In the genomic region with DNA sequence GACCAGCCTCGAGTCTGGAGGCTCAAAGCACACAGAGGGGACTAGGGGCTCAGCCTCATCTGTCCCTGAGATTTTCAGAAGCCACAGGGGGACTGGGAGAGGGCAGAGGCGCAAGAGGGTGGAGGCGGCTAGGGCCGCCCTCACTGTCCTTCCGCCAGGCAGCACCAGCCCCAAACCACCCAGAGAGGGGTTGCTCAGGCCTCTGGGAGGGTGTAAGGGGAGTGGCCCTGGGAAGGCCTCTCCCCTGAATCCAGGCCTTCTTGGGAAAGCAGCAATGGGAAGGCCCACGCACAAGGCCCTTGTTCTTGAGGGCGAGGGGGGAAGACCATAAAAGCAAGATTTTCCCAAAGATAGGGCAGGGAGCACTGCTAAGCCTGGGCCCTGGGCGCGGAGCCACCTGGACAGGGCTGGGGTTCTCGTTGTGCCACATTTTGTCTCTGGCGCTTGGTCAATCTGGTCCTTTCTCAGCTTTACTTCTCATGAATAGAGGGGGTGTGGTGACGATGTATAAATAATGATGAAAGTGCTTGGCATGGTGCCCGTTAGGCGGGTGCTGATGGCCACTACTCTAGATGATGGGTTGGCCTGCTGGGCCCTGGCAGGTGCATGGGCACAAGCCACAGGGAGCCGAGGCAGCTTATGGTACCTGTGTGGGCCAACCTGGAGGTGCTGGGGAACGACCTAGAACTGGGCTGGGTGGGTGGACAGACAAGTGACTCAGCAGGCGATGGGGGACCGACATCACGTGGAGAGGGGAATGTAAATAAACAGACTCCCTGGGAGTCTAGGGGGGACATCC, we compare ENCODE assay signal across 9 cellular contexts. TPM values are rescaled to one million over a fixed set of nuclear protein-coding genes. Genes with fewer than 3 reads are reported as not detected.
DNase-seq lines count a peak whose midpoint lies in the region; ATAC-seq and TF ChIP-seq lines count a peak whose summit lies in the region.
"Had no signal": no experiment of that assay in that cellular context is flagged by ENCODE, and none has a peak within 500 bp of the region (broad histone marks: within the 10 kb centered on the region; RNA-seq: fewer than 3 reads in every experiment).

No MANE protein-coding gene starts in this region.

- peaks cover 8% of the 10 kb centered on the region for H3K36me3 Mint-ChIP-seq in T-cell

- TF ChIP-seq CTCF in liver (IDR thresholded peaks at IDR 0.05; ENCODE audit: low read depth, low read length, missing input control) = no peak

- CTCF ChIA-PET in T-cell (lab: Charles Lee) = interaction anchor here in 1 of 2 donors (0.9 kb wide), 1 partner anchor 60 kb away, joined by 4 read pairs; no protein-coding TSS in a partner anchor

- H3K36me3 ChIP-seq in MG63 = no peaks in the 10 kb centered on the region
- H3K36me3 ChIP-seq in liver (ENCODE audit: control insufficient read depth in 4 of 4, insufficient read depth in 3 of 4, low read depth in 1 of 4, low read length in 3 of 4) = no peaks in the 10 kb centered on the region

- no peak for ATAC-seq in T-cell (replicated peaks in 1 of 4)
- no peak for ATAC-seq in activated CD4-positive, CD25-positive, alpha-beta regulatory T cell treated with anti-CD3 and anti-CD28 coated beads, Interleukin-2, amount 50 U/mL, for 24 hours
- ATAC-seq in GM18498 (IDR thresholded peaks at IDR 0.05; ENCODE audit: unreplicated experiment) = no peak
- ATAC-seq: stimulated activated naive CD8-positive, alpha-beta T cell treated with anti-CD3 and anti-CD28 coated beads, Interleukin-15, amount 100 ng/mL, for 72 hours had no signal

- H3K4me1 Mint-ChIP-seq in T-cell = peaks cover 35 to 51% (median 48%) of the 10 kb centered on the region in 3 donors

- H3K4me3 ChIP-seq in MG63 (no peak overlapping the region), liver (ENCODE audit: low read depth in 1 of 3, low read length in 3 of 3) (no peak overlapping the region)

- H3K9me3 ChIP-seq in MG63 (no peaks in the 10 kb centered on the region), liver (ENCODE audit: control insufficient read depth in 4 of 4, low read length in 3 of 4) (no peaks in the 10 kb centered on the region)

- DNase-seq in COR-L47 (lab: John Stamatoyannopoulos, UW) (peak; percentile 99), MG63 (peak; percentile 66), T-cell (no peak), Kasumi-1 (lab: John Stamatoyannopoulos, UW) (no peak), superior temporal gyrus (ENCODE audit: extremely low spot score) (no peak)

- TF ChIP-seq RAD21 in liver (IDR thresholded peaks at IDR 0.05) = no peak

- no peak overlapping the region for H3K27ac ChIP-seq in liver (ENCODE audit: low read depth in 1 of 2, low read length in 2 of 2)

- H3K27me3 ChIP-seq in MG63 (no peaks in the 10 kb centered on the region), liver (ENCODE audit: control insufficient read depth in 4 of 4, insufficient read depth in 4 of 4, low read length in 3 of 4) (no peaks in the 10 kb centered on the region)

- H3K4me3 Mint-ChIP-seq in T-cell = no peak overlapping the region

- no peaks in the 10 kb centered on the region for H3K9me3 Mint-ChIP-seq in T-cell
- H3K9me3 Mint-ChIP-seq: stimulated activated naive CD8-positive, alpha-beta T cell treated with anti-CD3 and anti-CD28 coated beads, Interleukin-15, amount 100 ng/mL, for 72 hours had no signal

- WGBS in liver = 64% methylated on average over 19 of the region's 19 CpGs

- POLR2A ChIA-PET in T-cell (lab: Charles Lee) = no interaction called here

- H3K4me1 ChIP-seq in liver (ENCODE audit: control insufficient read depth in 4 of 4, insufficient read depth in 4 of 4, low read length in 3 of 4) = peaks cover 13 to 56% (median 36%) of the 10 kb centered on the region in 4 donors

- H3K27me3 Mint-ChIP-seq in T-cell = no peaks in the 10 kb centered on the region

- H3K9ac ChIP-seq in liver (ENCODE audit: low read depth in 1 of 2, low read length in 2 of 2) = peak overlapping the region in 1 of 2 donors; percentile 28

- H3K27ac Mint-ChIP-seq in T-cell = peak overlapping the region; percentile 78 to 81

TF ChIP-seq in liver, 16 proteins besides CTCF, POLR2A, EP300 and RAD21:
- TF ChIP-seq RXRA (IDR thresholded peaks at IDR 0.05) (peak in 1 of 2 donors; percentile 37), YY1 (IDR thresholded peaks at IDR 0.05) (peak; percentile 20), SP1 (IDR thresholded peaks at IDR 0.05) (no peak), JUND (IDR thresholded peaks at IDR 0.05) (no peak), FOXA2 (IDR thresholded peaks at IDR 0.05) (no peak), GABPA (IDR thresholded peaks at IDR 0.05 in 1 of 2, conservative IDR thresholded peaks at IDR 0.05 in 1 of 2) (peak in 1 of 2 donors; percentile 25), FOXA1 (IDR thresholded peaks at IDR 0.05) (no peak), HNF4A (conservative IDR thresholded peaks at IDR 0.05) (peak in 1 of 2 donors; percentile 22), TAF1 (conservative IDR thresholded peaks at IDR 0.05) (no peak), EGR1 (IDR thresholded peaks at IDR 0.05; ENCODE audit: low read depth in 2 of 2) (no peak), HNF4G (IDR thresholded peaks at IDR 0.05) (no peak), NR2F2 (IDR thresholded peaks at IDR 0.05) (no peak)
- TF ChIP-seq, protein P1, sequence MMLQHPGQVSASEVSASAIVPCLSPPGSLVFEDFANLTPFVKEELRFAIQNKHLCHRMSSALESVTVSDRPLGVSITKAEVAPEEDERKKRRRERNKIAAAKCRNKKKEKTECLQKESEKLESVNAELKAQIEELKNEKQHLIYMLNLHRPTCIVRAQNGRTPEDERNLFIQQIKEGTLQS (IDR thresholded peaks at IDR 0.05) = no peak
- TF ChIP-seq, protein P2, sequence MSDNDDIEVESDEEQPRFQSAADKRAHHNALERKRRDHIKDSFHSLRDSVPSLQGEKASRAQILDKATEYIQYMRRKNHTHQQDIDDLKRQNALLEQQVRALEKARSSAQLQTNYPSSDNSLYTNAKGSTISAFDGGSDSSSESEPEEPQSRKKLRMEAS (IDR thresholded peaks at IDR 0.05) = no peak
- TF ChIP-seq, protein P3, sequence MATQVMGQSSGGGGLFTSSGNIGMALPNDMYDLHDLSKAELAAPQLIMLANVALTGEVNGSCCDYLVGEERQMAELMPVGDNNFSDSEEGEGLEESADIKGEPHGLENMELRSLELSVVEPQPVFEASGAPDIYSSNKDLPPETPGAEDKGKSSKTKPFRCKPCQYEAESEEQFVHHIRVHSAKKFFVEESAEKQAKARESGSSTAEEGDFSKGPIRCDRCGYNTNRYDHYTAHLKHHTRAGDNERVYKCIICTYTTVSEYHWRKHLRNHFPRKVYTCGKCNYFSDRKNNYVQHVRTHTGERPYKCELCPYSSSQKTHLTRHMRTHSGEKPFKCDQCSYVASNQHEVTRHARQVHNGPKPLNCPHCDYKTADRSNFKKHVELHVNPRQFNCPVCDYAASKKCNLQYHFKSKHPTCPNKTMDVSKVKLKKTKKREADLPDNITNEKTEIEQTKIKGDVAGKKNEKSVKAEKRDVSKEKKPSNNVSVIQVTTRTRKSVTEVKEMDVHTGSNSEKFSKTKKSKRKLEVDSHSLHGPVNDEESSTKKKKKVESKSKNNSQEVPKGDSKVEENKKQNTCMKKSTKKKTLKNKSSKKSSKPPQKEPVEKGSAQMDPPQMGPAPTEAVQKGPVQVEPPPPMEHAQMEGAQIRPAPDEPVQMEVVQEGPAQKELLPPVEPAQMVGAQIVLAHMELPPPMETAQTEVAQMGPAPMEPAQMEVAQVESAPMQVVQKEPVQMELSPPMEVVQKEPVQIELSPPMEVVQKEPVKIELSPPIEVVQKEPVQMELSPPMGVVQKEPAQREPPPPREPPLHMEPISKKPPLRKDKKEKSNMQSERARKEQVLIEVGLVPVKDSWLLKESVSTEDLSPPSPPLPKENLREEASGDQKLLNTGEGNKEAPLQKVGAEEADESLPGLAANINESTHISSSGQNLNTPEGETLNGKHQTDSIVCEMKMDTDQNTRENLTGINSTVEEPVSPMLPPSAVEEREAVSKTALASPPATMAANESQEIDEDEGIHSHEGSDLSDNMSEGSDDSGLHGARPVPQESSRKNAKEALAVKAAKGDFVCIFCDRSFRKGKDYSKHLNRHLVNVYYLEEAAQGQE (IDR thresholded peaks at IDR 0.05) = no peak
- TF ChIP-seq, protein P4, sequence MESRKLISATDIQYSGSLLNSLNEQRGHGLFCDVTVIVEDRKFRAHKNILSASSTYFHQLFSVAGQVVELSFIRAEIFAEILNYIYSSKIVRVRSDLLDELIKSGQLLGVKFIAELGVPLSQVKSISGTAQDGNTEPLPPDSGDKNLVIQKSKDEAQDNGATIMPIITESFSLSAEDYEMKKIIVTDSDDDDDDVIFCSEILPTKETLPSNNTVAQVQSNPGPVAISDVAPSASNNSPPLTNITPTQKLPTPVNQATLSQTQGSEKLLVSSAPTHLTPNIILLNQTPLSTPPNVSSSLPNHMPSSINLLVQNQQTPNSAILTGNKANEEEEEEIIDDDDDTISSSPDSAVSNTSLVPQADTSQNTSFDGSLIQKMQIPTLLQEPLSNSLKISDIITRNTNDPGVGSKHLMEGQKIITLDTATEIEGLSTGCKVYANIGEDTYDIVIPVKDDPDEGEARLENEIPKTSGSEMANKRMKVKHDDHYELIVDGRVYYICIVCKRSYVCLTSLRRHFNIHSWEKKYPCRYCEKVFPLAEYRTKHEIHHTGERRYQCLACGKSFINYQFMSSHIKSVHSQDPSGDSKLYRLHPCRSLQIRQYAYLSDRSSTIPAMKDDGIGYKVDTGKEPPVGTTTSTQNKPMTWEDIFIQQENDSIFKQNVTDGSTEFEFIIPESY (IDR thresholded peaks at IDR 0.05) = no peak

RNA-seq across cellular contexts. Expression of a gene that starts 4.8 kb away (rescaled TPM):
- 0.07 and 3.9 TPM in 2 replicates for total RNA-seq in MG63 (2014; rRNA removed; shearing (Covaris generic); ENCODE audit: low replicate concordance)
- total RNA-seq in T-cell = 10 to 100 TPM; 16.1 to 30.8 (median 17.7) TPM
- total RNA-seq in liver = 1 to 10 TPM; 1.4 to 2.8 TPM
- 1 to 10 TPM in 1 of 2 donors, under 1 TPM in 1; 0.74 to 3.4 TPM for polyA plus RNA-seq in liver

RNA-seq across cellular contexts. Expression of a gene that starts 4.9 kb away (rescaled TPM):
- 14.4 and 20.8 TPM in 2 replicates for total RNA-seq in MG63 (2014; rRNA removed; shearing (Covaris generic); ENCODE audit: low replicate concordance)
- 10 to 100 TPM; 22.7 to 26.3 (median 25.1) TPM for total RNA-seq in T-cell
- total RNA-seq in liver = 10 to 100 TPM in 1 of 2 donors, 1 to 10 TPM in 1; 9.2 to 11.8 TPM
- polyA plus RNA-seq in liver = 10 to 100 TPM in 1 of 2 donors, 1 to 10 TPM in 1; 1.8 to 10.4 TPM

RNA-seq across cellular contexts. Expression of a gene that starts 6.3 kb away (rescaled TPM):
- 96.5 and 126 TPM in 2 replicates for total RNA-seq in MG63 (2014; rRNA removed; shearing (Covaris generic); ENCODE audit: low replicate concordance)
- total RNA-seq in T-cell (100 to 1,000 TPM in 1 of 5 donors, 10 to 100 TPM in 4; 59.8 to 106 (median 83.5) TPM), liver (10 to 100 TPM; 24.2 to 24.9 TPM)
- 10 to 100 TPM; 16.3 to 22.0 TPM for polyA plus RNA-seq in liver

RNA-seq across cellular contexts. Expression of a gene that starts 18.4 kb away (rescaled TPM):
- 17.1 and 35.9 TPM in 2 replicates for total RNA-seq in MG63 (2014; rRNA removed; shearing (Covaris generic); ENCODE audit: low replicate concordance)
- total RNA-seq in T-cell = 10 to 100 TPM; 40.6 to 72.3 (median 67.0) TPM
- total RNA-seq in liver = 10 to 100 TPM; 16.4 to 20.4 TPM
- polyA plus RNA-seq in liver = 10 to 100 TPM; 16.4 to 20.1 TPM

Comparison
In these comparisons a context has a peak if more than half of its experiments do, and no peak if none do; other contexts are left out.
1. DNase-seq: peak in COR-L47 (single experiment) and MG63 (single experiment); none in T-cell (0 of 34), Kasumi-1 (0 of 2) and superior temporal gyrus (single experiment).